Comparison of ENCODE assay signal across 19 cellular contexts in genomic region chr17:71402661-71403141, GRCh38.
DNase-seq lines count a peak whose midpoint lies in the region; ATAC-seq, FAIRE-seq and TF ChIP-seq lines count a peak whose summit lies in the region.
"Had no signal": no experiment of that assay in that cellular context is flagged by ENCODE, and none has a peak within 500 bp of the region (broad histone marks: within the 10 kb centered on the region; RNA-seq: fewer than 3 reads in every experiment).

No MANE protein-coding gene starts in this region.

- H3K27ac ChIP-seq in A549 (peak overlapping the region; percentile 29 to 37; a peak in 2 of 6 replicates), IMR-90 (ENCODE audit: insufficient read depth, low read length) (no peak overlapping the region)
- H3K27ac ChIP-seq: brain microvascular endothelial cell, GM23248, neutrophil had no signal

- no peak overlapping the region for H4K8ac ChIP-seq in IMR-90 (ENCODE audit: low read depth in 2 of 2, low read length in 2 of 2)

- H2BK120ac ChIP-seq in IMR-90 (ENCODE audit: low read depth, low read length), result no peak overlapping the region

- no peaks in the 10 kb centered on the region for H4K20me1 ChIP-seq in IMR-90 (ENCODE audit: insufficient read depth, low read length)

- H3K56ac ChIP-seq in IMR-90 (ENCODE audit: extremely low read depth, insufficient read depth, low read length), result no peak overlapping the region

- no peaks in the 10 kb centered on the region for H3K9me1 ChIP-seq in IMR-90 (ENCODE audit: insufficient read depth, low read length)

- no peaks in the 10 kb centered on the region for H3K27me3 ChIP-seq in IMR-90 (ENCODE audit: control insufficient read depth, insufficient read depth, low read length)
- H3K27me3 ChIP-seq: brain microvascular endothelial cell, neutrophil had no signal

- H3K23ac ChIP-seq in IMR-90 (ENCODE audit: low read depth, low read length), result no peak overlapping the region

- intact Hi-C loops in IMR-90 (cut with micrococcal nuclease), result no loop called here

- H2BK15ac ChIP-seq in IMR-90 (ENCODE audit: low read depth, low read length), result no peak overlapping the region

- H3K79me1 ChIP-seq in IMR-90 (ENCODE audit: low read depth in 1 of 2, low read length in 2 of 2), result no peaks in the 10 kb centered on the region

- TF ChIP-seq CTCF in A549 (IDR thresholded peaks at IDR 0.05) (no peak), IMR-90 (conservative IDR thresholded peaks at IDR 0.05; ENCODE audit: low read depth, low read length) (no peak)

- H3K4ac ChIP-seq in IMR-90 (ENCODE audit: low read depth, low read length), result no peak overlapping the region

- no peak overlapping the region for H2BK20ac ChIP-seq in IMR-90 (ENCODE audit: low read depth, low read length)

- H4K91ac ChIP-seq in IMR-90 (ENCODE audit: insufficient read depth, low read depth, low read length), result no peak overlapping the region

- H3K9ac ChIP-seq in IMR-90 (ENCODE audit: low read depth, low read length), result no peak overlapping the region
- H3K9ac ChIP-seq: GM23248 had no signal

- H3K4me1 ChIP-seq in A549, result peaks cover 9% of the 10 kb centered on the region; the same call in 2 of the 3 replicates
- H3K4me1 ChIP-seq in IMR-90 (ENCODE audit: control insufficient read depth, insufficient read depth, low read length), result no peaks in the 10 kb centered on the region

- peak overlapping the region; percentile 21 for H2AFZ ChIP-seq in IMR-90 (replicated peaks; ENCODE audit: low read length, poor library complexity)
- H2AFZ ChIP-seq: GM23248 had no signal

- H3K4me2 ChIP-seq in A549 (peak overlapping the region; percentile 41), IMR-90 (ENCODE audit: low read depth, low read length) (no peak overlapping the region)

- H4K5ac ChIP-seq in IMR-90 (ENCODE audit: low read depth, low read length), result no peak overlapping the region

- no peak overlapping the region for H2BK5ac ChIP-seq in IMR-90 (ENCODE audit: low read depth, low read length, poor library complexity, severe bottlenecking)

- H3K18ac ChIP-seq in IMR-90 (ENCODE audit: low read depth, low read length), result no peak overlapping the region

- no peak overlapping the region for H3K14ac ChIP-seq in IMR-90 (replicated peaks; ENCODE audit: low read depth, low read length)

- dilution Hi-C loops in IMR-90 (cut with HindIII; ENCODE audit: low sequenced_read_pairs, unreplicated experiment), result no loop called here

- TF ChIP-seq EP300 in A549 (IDR thresholded peaks at IDR 0.05), result no peak

- POLR2A ChIA-PET in A549 (lab: Yijun Ruan, JAX) (no interaction called here), IMR-90 (lab: Charles Lee; ENCODE audit: unreplicated experiment) (no interaction called here)

- no peaks in the 10 kb centered on the region for H3K36me3 ChIP-seq in IMR-90 (ENCODE audit: control insufficient read depth, insufficient read depth, low read length)
- H3K36me3 ChIP-seq: brain microvascular endothelial cell, neutrophil had no signal

- no peaks in the 10 kb centered on the region for H3K9me3 ChIP-seq in A549
- no peaks in the 10 kb centered on the region for H3K9me3 ChIP-seq in IMR-90 (ENCODE audit: control insufficient read depth, insufficient read depth, low read length)
- H3K9me3 ChIP-seq: neutrophil had no signal

- ATAC-seq in A549 (peak; percentile 51 to 67; a peak in 2 of 6 replicates), IMR-90 (ENCODE audit: low read depth) (no peak), esophagus mucosa (peak; percentile 90), HG03457 (IDR thresholded peaks at IDR 0.05; ENCODE audit: unreplicated experiment) (no peak), GM19467 (IDR thresholded peaks at IDR 0.05; ENCODE audit: unreplicated experiment) (no peak), HG02852 (IDR thresholded peaks at IDR 0.05; ENCODE audit: unreplicated experiment) (no peak)
- ATAC-seq: T-cell had no signal

- DNase-seq in A549 (ENCODE audit: low read depth in 1 of 2, low spot score in 1 of 2) (peak; percentile 17 to 33), IMR-90 (no peak), NCI-H748 treated with DMSO at 0.1 percent for 48 hours (lab: John Stamatoyannopoulos, UW) (peak; percentile 57), ureter (ENCODE audit: low spot score) (no peak)
- DNase-seq: activated CD4-positive, alpha-beta T cell treated with anti-CD3 and anti-CD28 coated beads for 1 hour; activated naive CD4-positive, alpha-beta T cell treated with anti-CD3 and anti-CD28 coated beads, Interleukin-2, amount 10 ng/mL, durations not matched to agents 7 days and 5 days; brain microvascular endothelial cell; effector CD8-positive, alpha-beta T cell; foreskin melanocyte; GM23248; mesendoderm; NCI-H1930; stimulated activated naive CD4-positive, alpha-beta T cell treated with Interleukin-2 at 50 U/mL for 16 hours; T-cell had no signal

- no peak overlapping the region for H2AK5ac ChIP-seq in IMR-90 (ENCODE audit: low read depth, low read length)

- 19% methylated on average over 3 of the region's 3 CpGs for WGBS in A549 (ENCODE audit: missing lambda C conversion rate)
- 86% methylated on average over 1 of the region's 3 CpGs; no CpG with 5 or more reads in 1 of the 2 experiments for WGBS in IMR-90 (ENCODE audit: extremely low coverage in 2 of 2, insufficient read length in 1 of 2), 2 experiments

- TF ChIP-seq RAD21 in A549 (conservative IDR thresholded peaks at IDR 0.05 in 1 of 2, IDR thresholded peaks at IDR 0.05 in 1 of 2), result no peak
- TF ChIP-seq RAD21 in IMR-90 (IDR thresholded peaks at IDR 0.05; ENCODE audit: low read length), result no peak

- no peak overlapping the region for H3K4me3 ChIP-seq in A549
- H3K4me3 ChIP-seq in IMR-90 (ENCODE audit: insufficient read depth, low read depth, low read length), result no peak overlapping the region
- H3K4me3 ChIP-seq: GM23248 had no signal

- no TSS peak for BruUV-seq in IMR-90 (replicated peaks; lab: Mats Ljungman, UMichigan)

- in situ Hi-C loops in IMR-90 (cut with MboI; ENCODE audit: low sequenced_read_pairs), result no loop called here

- no peak for FAIRE-seq in A549 (lab: Jason Lieb, UNC)

- H2AK9ac ChIP-seq in IMR-90 (replicated peaks; ENCODE audit: low read depth, low read length, poor library complexity), result no peak overlapping the region

- CTCF ChIA-PET in A549 (lab: Yijun Ruan, JAX), result interaction anchor here (1.0 to 1.8 kb wide), 3 partner anchors 10 to 635 kb away, joined by 3 to 6 read pairs (median 4); no protein-coding TSS in a partner anchor
- CTCF ChIA-PET in IMR-90 (lab: Yijun Ruan, JAX), result no interaction called here

- no peak for TF ChIP-seq POLR2A in A549 (IDR thresholded peaks at IDR 0.05; ENCODE audit: low read length)
- no peak for TF ChIP-seq POLR2A in IMR-90 (IDR thresholded peaks at IDR 0.05; ENCODE audit: low read depth, low read length)

TF ChIP-seq in A549, 52 proteins besides CTCF, POLR2A, EP300 and RAD21:
- no peak for TF ChIP-seq HES2 (IDR thresholded peaks at IDR 0.05)
- TF ChIP-seq MAFK (IDR thresholded peaks at IDR 0.05; ENCODE audit: partially characterized antibody), result peak; percentile 39
- TF ChIP-seq EHF (CRISPR knock-in tag; IDR thresholded peaks at IDR 0.05), result no peak
- no peak for TF ChIP-seq ATOH8 (CRISPR knock-in tag; IDR thresholded peaks at IDR 0.05; ENCODE audit: low read depth)

TF ChIP-seq in IMR-90, 13 proteins besides CTCF, POLR2A, EP300 and RAD21:
- TF ChIP-seq CHD1 (IDR thresholded peaks at IDR 0.05; ENCODE audit: low read depth, low read length) (no peak), NFE2L2 (IDR thresholded peaks at IDR 0.05; ENCODE audit: low read depth, low read length) (no peak), CEBPB (IDR thresholded peaks at IDR 0.05; ENCODE audit: low read depth, low read length) (no peak), MAFK (IDR thresholded peaks at IDR 0.05; ENCODE audit: low read depth, low read length) (no peak), SMC3 (IDR thresholded peaks at IDR 0.05; ENCODE audit: low read depth, low read length) (no peak), MXI1 (IDR thresholded peaks at IDR 0.05; ENCODE audit: borderline replicate concordance, low read depth, low read length) (no peak), USF2 (IDR thresholded peaks at IDR 0.05; ENCODE audit: low read depth, low read length) (no peak), BHLHE40 (IDR thresholded peaks at IDR 0.05; ENCODE audit: low read depth, low read length) (no peak), RFX5 (IDR thresholded peaks at IDR 0.05; ENCODE audit: low read depth, low read length) (no peak), MAZ (IDR thresholded peaks at IDR 0.05; ENCODE audit: borderline replicate concordance, low read depth, low read length) (no peak), RCOR1 (IDR thresholded peaks at IDR 0.05; ENCODE audit: insufficient replicate concordance, low read length) (no peak), FOS (IDR thresholded peaks at IDR 0.05; ENCODE audit: low read depth, low read length) (no peak), ELK1 (IDR thresholded peaks at IDR 0.05; ENCODE audit: borderline replicate concordance, low read depth, low read length) (no peak)

Comparison
In these comparisons a context has a peak if more than half of its experiments do, and no peak if none do; other contexts are left out.
1. ATAC-seq: peak in A549 (2 of 2) and esophagus mucosa (single experiment); none in IMR-90 (single experiment), HG03457 (single experiment), GM19467 (single experiment) and HG02852 (single experiment).
2. DNase-seq: peak in A549 (2 of 2) and NCI-H748 treated with DMSO at 0.1 percent for 48 hours (single experiment); none in IMR-90 (single experiment) and ureter (single experiment).